In the genomic region with DNA sequence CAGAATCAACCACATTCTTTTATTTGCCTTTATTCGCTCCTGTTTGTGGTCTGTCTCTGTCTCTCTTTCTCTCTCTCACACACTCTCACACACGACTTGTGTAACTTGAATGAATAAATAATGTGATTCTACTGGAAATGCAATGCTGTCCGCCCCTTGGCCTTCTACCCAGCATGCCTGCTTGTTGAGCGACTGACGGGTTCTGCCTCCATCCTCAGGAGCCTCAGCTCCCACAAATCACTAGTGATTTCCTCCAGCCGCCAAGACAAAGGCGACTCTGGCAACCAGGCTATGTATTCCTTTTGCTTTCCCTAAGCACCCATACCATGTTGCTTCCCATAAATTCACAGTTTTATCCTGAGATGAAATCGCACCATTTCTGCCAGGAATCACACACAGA, we compare ENCODE assay signal across 2 cellular contexts.
TF ChIP-seq lines count a peak whose summit lies in the region.

No MANE protein-coding gene starts in this region.

TF ChIP-seq in SK-N-SH, 30 proteins besides CTCF, POLR2A, EP300 and RAD21 (continued from another document):
- TF ChIP-seq CHD2 (IDR thresholded peaks at IDR 0.05; ENCODE audit: low read length, partially characterized antibody): no peak
- no peak for TF ChIP-seq GABPA (IDR thresholded peaks at IDR 0.05; ENCODE audit: low read depth)
- TF ChIP-seq REST (IDR thresholded peaks at IDR 0.05; ENCODE audit: low read depth, low read length): no peak
- TF ChIP-seq, protein P1, sequence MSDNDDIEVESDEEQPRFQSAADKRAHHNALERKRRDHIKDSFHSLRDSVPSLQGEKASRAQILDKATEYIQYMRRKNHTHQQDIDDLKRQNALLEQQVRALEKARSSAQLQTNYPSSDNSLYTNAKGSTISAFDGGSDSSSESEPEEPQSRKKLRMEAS (IDR thresholded peaks at IDR 0.05; ENCODE audit: low read depth): no peak
- no peak for TF ChIP-seq FOSL2 (IDR thresholded peaks at IDR 0.05; ENCODE audit: borderline replicate concordance, low read depth)
- TF ChIP-seq SMC3 (IDR thresholded peaks at IDR 0.05; ENCODE audit: low read depth, low read length): no peak

TF ChIP-seq in SK-N-SH treated with all-trans-retinoic acid at 6 μM for 48 hours, 23 proteins besides CTCF, POLR2A, EP300 and RAD21 (continued from another document):
- TF ChIP-seq, protein P2, sequence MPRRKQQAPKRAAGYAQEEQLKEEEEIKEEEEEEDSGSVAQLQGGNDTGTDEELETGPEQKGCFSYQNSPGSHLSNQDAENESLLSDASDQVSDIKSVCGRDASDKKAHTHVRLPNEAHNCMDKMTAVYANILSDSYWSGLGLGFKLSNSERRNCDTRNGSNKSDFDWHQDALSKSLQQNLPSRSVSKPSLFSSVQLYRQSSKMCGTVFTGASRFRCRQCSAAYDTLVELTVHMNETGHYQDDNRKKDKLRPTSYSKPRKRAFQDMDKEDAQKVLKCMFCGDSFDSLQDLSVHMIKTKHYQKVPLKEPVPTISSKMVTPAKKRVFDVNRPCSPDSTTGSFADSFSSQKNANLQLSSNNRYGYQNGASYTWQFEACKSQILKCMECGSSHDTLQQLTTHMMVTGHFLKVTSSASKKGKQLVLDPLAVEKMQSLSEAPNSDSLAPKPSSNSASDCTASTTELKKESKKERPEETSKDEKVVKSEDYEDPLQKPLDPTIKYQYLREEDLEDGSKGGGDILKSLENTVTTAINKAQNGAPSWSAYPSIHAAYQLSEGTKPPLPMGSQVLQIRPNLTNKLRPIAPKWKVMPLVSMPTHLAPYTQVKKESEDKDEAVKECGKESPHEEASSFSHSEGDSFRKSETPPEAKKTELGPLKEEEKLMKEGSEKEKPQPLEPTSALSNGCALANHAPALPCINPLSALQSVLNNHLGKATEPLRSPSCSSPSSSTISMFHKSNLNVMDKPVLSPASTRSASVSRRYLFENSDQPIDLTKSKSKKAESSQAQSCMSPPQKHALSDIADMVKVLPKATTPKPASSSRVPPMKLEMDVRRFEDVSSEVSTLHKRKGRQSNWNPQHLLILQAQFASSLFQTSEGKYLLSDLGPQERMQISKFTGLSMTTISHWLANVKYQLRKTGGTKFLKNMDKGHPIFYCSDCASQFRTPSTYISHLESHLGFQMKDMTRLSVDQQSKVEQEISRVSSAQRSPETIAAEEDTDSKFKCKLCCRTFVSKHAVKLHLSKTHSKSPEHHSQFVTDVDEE (CRISPR knock-in tag; IDR thresholded peaks at IDR 0.05): no peak
- TF ChIP-seq PPARA (CRISPR knock-in tag; IDR thresholded peaks at IDR 0.05; ENCODE audit: borderline replicate concordance) (no peak), ESRRG (CRISPR knock-in tag; IDR thresholded peaks at IDR 0.05) (no peak), ZNF70 (CRISPR knock-in tag; IDR thresholded peaks at IDR 0.05) (no peak), TOX (CRISPR knock-in tag; IDR thresholded peaks at IDR 0.05; ENCODE audit: borderline replicate concordance) (no peak), RARB (CRISPR knock-in tag; IDR thresholded peaks at IDR 0.05) (no peak), SNAI2 (CRISPR knock-in tag; IDR thresholded peaks at IDR 0.05) (no peak)
TF ChIP-seq in SK-N-SH treated with all-trans-retinoic acid at 6 μM for 48 hours: peak in this region for 0.
